In genomic region chr11:72745511-72745910, GRCh38 we compare ENCODE assay signal across 12 cellular contexts.
"Had no signal": no experiment of that assay in that cellular context is flagged by ENCODE, and none has a peak within 500 bp of the region (broad histone marks: within the 10 kb centered on the region; RNA-seq: fewer than 3 reads in every experiment).

No MANE protein-coding gene starts in this region.

- H3K27me3 ChIP-seq: left lung, ovary, transverse colon had no signal

- H3K4me3 ChIP-seq: left lung, ovary, transverse colon had no signal

- H3K27me3 Mint-ChIP-seq: activated CD4-positive, alpha-beta memory T cell treated with anti-CD3 and anti-CD28 coated beads, Interleukin-2, amount 10 ng/mL, durations not matched to agents 7 days and 5 days; T-helper 17 cell had no signal

- H3K9me3 Mint-ChIP-seq: activated CD4-positive, alpha-beta memory T cell treated with anti-CD3 and anti-CD28 coated beads, Interleukin-2, amount 10 ng/mL, durations not matched to agents 7 days and 5 days; activated naive CD4-positive, alpha-beta T cell treated with anti-CD3 and anti-CD28 coated beads, Interleukin-2, amount 50 U/mL, for 72 hours; activated T-cell treated with anti-CD3 and anti-CD28 coated beads, Interleukin-2, amount 50 U/mL, for 4 hours; neural crest cell had no signal

- DNase-seq: activated CD4-positive, alpha-beta memory T cell treated with anti-CD3 and anti-CD28 coated beads, Interleukin-2, amount 10 ng/mL, durations not matched to agents 7 days and 5 days; activated CD4-positive, alpha-beta T cell treated with anti-CD3 and anti-CD28 coated beads for 4 hours; activated effector memory CD4-positive, alpha-beta T cell treated with Interleukin-2 at 50 U/mL for 16 hours; activated T-cell treated with anti-CD3 and anti-CD28 coated beads, Interleukin-2, amount 50 U/mL, for 4 hours; ovary; stimulated activated CD4-positive, alpha-beta T cell treated with anti-CD3 and anti-CD28 coated beads, Interleukin-2, amount 100 ng/mL, for 48 hours; stimulated activated naive CD4-positive, alpha-beta T cell; T-helper 17 cell; transverse colon had no signal

- H3K9me3 ChIP-seq: left lung, ovary, transverse colon had no signal

- ATAC-seq: activated naive CD4-positive, alpha-beta T cell treated with anti-CD3 and anti-CD28 coated beads, Interleukin-2, amount 50 U/mL, for 72 hours; activated T-cell treated with anti-CD3 and anti-CD28 coated beads, Interleukin-2, amount 50 U/mL, for 4 hours; left lung; T-helper 17 cell had no signal

- H3K36me3 Mint-ChIP-seq: activated naive CD4-positive, alpha-beta T cell treated with anti-CD3 and anti-CD28 coated beads, Interleukin-2, amount 50 U/mL, for 72 hours had no signal

- H3K4me3 Mint-ChIP-seq: activated CD4-positive, alpha-beta memory T cell treated with anti-CD3 and anti-CD28 coated beads, Interleukin-2, amount 10 ng/mL, durations not matched to agents 7 days and 5 days; activated T-cell treated with anti-CD3 and anti-CD28 coated beads, Interleukin-2, amount 50 U/mL, for 4 hours; neural crest cell; T-helper 17 cell had no signal

- H3K27ac Mint-ChIP-seq: activated CD4-positive, alpha-beta memory T cell treated with anti-CD3 and anti-CD28 coated beads, Interleukin-2, amount 10 ng/mL, durations not matched to agents 7 days and 5 days; activated naive CD4-positive, alpha-beta T cell treated with anti-CD3 and anti-CD28 coated beads, Interleukin-2, amount 50 U/mL, for 72 hours; T-helper 17 cell had no signal

- H3K27ac ChIP-seq: left lung, ovary, transverse colon had no signal

- H3K36me3 ChIP-seq: left lung, ovary, transverse colon had no signal
